Comparison of ENCODE assay signal across 25 cellular contexts in genomic region chr3:55307622-55308021, GRCh38.
"Had no signal": no experiment of that assay in that cellular context is flagged by ENCODE, and none has a peak within 500 bp of the region (broad histone marks: within the 10 kb centered on the region; RNA-seq: fewer than 3 reads in every experiment).

No MANE protein-coding gene starts in this region.

- H3K27ac ChIP-seq: ascending aorta, SJCRH30, SK-N-MC had no signal

- DNase-seq: activated CD4-positive, alpha-beta T cell treated with anti-CD3 and anti-CD28 coated beads, Interleukin-2, amount 10 ng/mL, durations not matched to agents 24 days and 14 days; activated CD4-positive, alpha-beta T cell treated with anti-CD3 and anti-CD28 coated beads, Interleukin-2, amount 50 U/mL, for 4 hours; activated CD8-positive, alpha-beta T cell treated with anti-CD3 and anti-CD28 coated beads for 36 hours; activated effector memory CD4-positive, alpha-beta T cell treated with anti-CD3 and anti-CD28 coated beads, Interleukin-2, amount 50 U/mL, for 16 hours; activated naive CD4-positive, alpha-beta T cell; activated naive CD4-positive, alpha-beta T cell treated with anti-CD3 and anti-CD28 coated beads, Interleukin-2, amount 50 U/mL, for 16 hours; activated naive CD8-positive, alpha-beta T cell treated with anti-CD3 and anti-CD28 coated beads for 36 hours; activated T-cell treated with anti-CD3 and anti-CD28 coated beads, Interleukin-2, amount 50 U/mL, for 1 hour; activated T-cell treated with anti-CD3 and anti-CD28 coated beads, Interleukin-2, amount 50 U/mL, for 72 hours; amygdala; Kasumi-1; KG1; MG63; NCI-H1092; NCI-H1436 treated with DMSO at 0.1 percent for 48 hours; NCI-H1694 treated with DMSO at 0.1 percent for 48 hours; NCI-H2029; NCI-H345; NCI-H524 treated with DMSO at 0.1 percent for 48 hours; SHP77; SJCRH30 had no signal

- H3K4me3 ChIP-seq: ascending aorta, MG63, SJCRH30, SK-N-MC had no signal

- H3K36me3 ChIP-seq: ascending aorta, MG63, SJCRH30 had no signal

- ATAC-seq: activated CD8-positive, alpha-beta T cell treated with anti-CD3 and anti-CD28 coated beads for 36 hours; activated T-cell treated with anti-CD3 and anti-CD28 coated beads, Interleukin-2, amount 50 U/mL, for 72 hours; activated T-helper 17 cell treated with anti-CD3 and anti-CD28 coated beads, Interleukin-2, amount 50 U/mL, for 72 hours; Panc1 had no signal

- H3K4me1 ChIP-seq: ascending aorta, SJCRH30 had no signal

- H3K27me3 ChIP-seq: ascending aorta, MG63, SJCRH30 had no signal

- H3K9me3 ChIP-seq: ascending aorta, MG63, SJCRH30 had no signal
